12 cellular contexts compared by ENCODE assay signal in the genomic region with DNA sequence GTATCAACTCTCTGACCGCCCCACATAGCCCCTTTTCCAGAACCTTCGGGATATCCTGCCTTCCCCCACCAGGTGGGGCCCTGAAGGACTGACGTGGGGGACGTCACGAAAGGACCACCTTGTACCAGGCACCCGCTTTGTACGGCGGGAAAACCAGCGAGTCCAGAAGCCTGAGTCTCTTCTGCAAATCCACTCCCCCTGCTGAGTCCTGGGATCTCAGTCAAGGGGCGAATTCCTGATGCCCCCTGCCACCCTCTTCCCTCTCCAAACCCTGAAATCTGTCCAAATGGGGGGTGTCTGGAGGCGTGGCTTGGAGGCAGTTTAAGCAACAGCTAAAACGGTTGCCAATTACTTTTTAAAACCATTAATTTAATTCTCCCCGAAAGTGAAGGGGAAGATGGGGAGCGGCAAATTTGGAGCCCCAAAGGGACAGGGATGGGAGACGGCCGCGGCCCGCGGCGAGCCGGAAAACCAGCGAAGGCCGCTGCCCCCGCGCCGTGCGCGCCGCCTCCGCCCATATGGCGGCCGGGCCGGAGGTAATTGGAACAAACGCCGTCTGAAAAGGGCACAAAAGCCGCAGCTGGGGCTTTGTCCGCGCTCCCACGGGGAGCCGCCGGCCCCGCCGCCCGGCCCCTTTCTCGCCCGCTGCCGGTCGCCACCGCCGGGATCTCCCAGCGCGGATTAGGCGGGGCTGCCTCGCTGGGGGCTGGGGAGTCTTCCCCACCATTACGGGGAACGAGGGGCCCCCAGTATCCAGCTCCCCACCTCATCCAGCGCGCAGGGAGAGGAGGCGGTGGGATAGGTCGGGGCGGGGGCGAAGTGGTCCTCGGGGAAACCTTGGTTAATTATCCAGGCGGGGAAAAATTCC. TPM values are rescaled to one million over a fixed set of nuclear protein-coding genes. Genes with fewer than 3 reads are reported as not detected.
A peak's percentile ranks its signal among the peaks of the same experiment; 100 is the strongest.
DNase-seq lines count a peak whose midpoint lies in the region; ATAC-seq and TF ChIP-seq lines count a peak whose summit lies in the region.
"Had no signal": no experiment of that assay in that cellular context is flagged by ENCODE, and none has a peak within 500 bp of the region (broad histone marks: within the 10 kb centered on the region; RNA-seq: fewer than 3 reads in every experiment).

No MANE protein-coding gene starts in this region.

- no peak overlapping the region for H2AFZ ChIP-seq in neural progenitor cell (replicated peaks)

- H3K27me3 ChIP-seq in H7 (ENCODE audit: control insufficient read depth, insufficient read depth, low read length) (peaks cover 83% of the 10 kb centered on the region), neural progenitor cell (no peaks in the 10 kb centered on the region)

- H3K79me2 ChIP-seq in neural progenitor cell (ENCODE audit: low read depth): peaks cover 89% of the 10 kb centered on the region

- H3K4me2 ChIP-seq in neural progenitor cell: peak overlapping the region; percentile 99

- H3K9ac ChIP-seq in neural progenitor cell: no peak overlapping the region

- no peaks in the 10 kb centered on the region for H3K9me3 ChIP-seq in neural progenitor cell (ENCODE audit: low read depth)

- DNase-seq in NCI-H146 (lab: John Stamatoyannopoulos, UW): peak; percentile 50
- DNase-seq in NCI-H146 treated with DMSO at 0.1 percent for 48 hours (lab: John Stamatoyannopoulos, UW; ENCODE audit: unreplicated experiment): no peak
- DNase-seq in H7: peak; percentile 69
- DNase-seq in neural progenitor cell (ENCODE audit: low spot score): peak; percentile 96
- DNase-seq in SIG-M5 treated with dmso at 0.1 percent for 504 hours (lab: John Stamatoyannopoulos, UW; ENCODE audit: unreplicated experiment): no peak
- no peak for DNase-seq in amniotic stem cell (lab: John Stamatoyannopoulos, UW)
- DNase-seq: hippocampal formation; NCI-H1092; stimulated activated CD4-positive, alpha-beta T cell treated with anti-CD3 and anti-CD28 coated beads, Interleukin-2, amount 100 ng/mL, for 48 hours had no signal

- peaks cover 65% of the 10 kb centered on the region for H3K4me1 ChIP-seq in neural progenitor cell

- H4K20me1 ChIP-seq in neural progenitor cell (ENCODE audit: low read depth): peaks cover 100% of the 10 kb centered on the region

- H3K36me3 ChIP-seq in H7 (replicated peaks; ENCODE audit: control insufficient read depth, insufficient read depth, low read length) (no peaks in the 10 kb centered on the region), neural progenitor cell (no peaks in the 10 kb centered on the region)

- TF ChIP-seq CTCF in brain (conservative IDR thresholded peaks at IDR 0.05) (peak in 1 of 2 experiments; percentile 24), neural progenitor cell (IDR thresholded peaks at IDR 0.05) (peak; percentile 37)

- H3K9me3 Mint-ChIP-seq in brain: peaks cover 5 to 31% (median 18%) of the 10 kb centered on the region in 5 experiments
- no peaks in the 10 kb centered on the region for H3K9me3 Mint-ChIP-seq in neural progenitor cell
- H3K9me3 Mint-ChIP-seq: natural killer cell treated with Interleukin-12 subunit alpha and Interleukin-12 subunit beta and Interleukin-15 and Interleukin-18, amount 100 ng/mL, for 72 hours had no signal

- H3K27ac ChIP-seq in neural progenitor cell: peak overlapping the region; percentile 79

- H3K27ac Mint-ChIP-seq in brain (peak overlapping the region in 2 of 5 experiments; percentile 78 to 88), neural progenitor cell (no peak overlapping the region)
- H3K27ac Mint-ChIP-seq: natural killer cell treated with Interleukin-12 subunit alpha and Interleukin-12 subunit beta and Interleukin-15 and Interleukin-18, amount 100 ng/mL, for 72 hours had no signal

- H3F3A ChIP-seq in neural progenitor cell (ENCODE audit: low read depth): peaks cover 96% of the 10 kb centered on the region

- H3K4me3 Mint-ChIP-seq in brain (peak overlapping the region; percentile 54 to 77 (median 74)), neural progenitor cell (peak overlapping the region; percentile 78)

- no peak for ATAC-seq in HG03342 (IDR thresholded peaks at IDR 0.05; ENCODE audit: unreplicated experiment)
- ATAC-seq: natural killer cell treated with Interleukin-12 subunit alpha and Interleukin-12 subunit beta and Interleukin-15 and Interleukin-18, amount 100 ng/mL, for 72 hours had no signal

- H3K27me3 Mint-ChIP-seq in brain: peaks cover 92% of the 10 kb centered on the region
- peaks cover 62% of the 10 kb centered on the region for H3K27me3 Mint-ChIP-seq in neural progenitor cell (ENCODE audit: insufficient read depth, low read depth)

- peaks cover 37% of the 10 kb centered on the region for H3K4me1 Mint-ChIP-seq in brain
- H3K4me1 Mint-ChIP-seq in neural progenitor cell: peaks cover 42% of the 10 kb centered on the region

- H3K4me3 ChIP-seq in H7 (ENCODE audit: insufficient read depth, low read depth, low read length): no peak overlapping the region
- H3K4me3 ChIP-seq in neural progenitor cell: peak overlapping the region; percentile 95

- peaks cover 29% of the 10 kb centered on the region for H3K36me3 Mint-ChIP-seq in brain
- peaks cover 5% of the 10 kb centered on the region for H3K36me3 Mint-ChIP-seq in neural progenitor cell

RNA-seq across cellular contexts. Expression of a gene that starts 6.6 kb away (rescaled TPM):
- 0.07 and 0.85 TPM in 2 replicates for total RNA-seq in H7 (2014; rRNA removed; shearing (Covaris generic))
- polyA plus RNA-seq in brain (ENCODE audit: insufficient read depth, low read depth, low replicate concordance): 0.10 TPM
- total RNA-seq in neural progenitor cell (ENCODE audit: low replicate concordance): 48.4 and 98.7 TPM in 2 replicates
- total RNA-seq: natural killer cell treated with Interleukin-12 subunit alpha and Interleukin-12 subunit beta and Interleukin-15 and Interleukin-18, amount 100 ng/mL, for 72 hours had no signal

RNA-seq across cellular contexts. Expression of a gene that starts 42.9 kb away (rescaled TPM):
- total RNA-seq in H7 (2014; rRNA removed; shearing (Covaris generic)): 3.3 and 4.1 TPM in 2 replicates
- 10.4 TPM for polyA plus RNA-seq in brain (ENCODE audit: insufficient read depth, low read depth, low replicate concordance)
- 3.1 and 3.5 TPM in 2 replicates for total RNA-seq in neural progenitor cell (ENCODE audit: low replicate concordance)

Comparison
In these comparisons a context has a peak if more than half of its experiments do, and no peak if none do; other contexts are left out.
1. DNase-seq: peak in NCI-H146 (single experiment), H7 (single experiment) and neural progenitor cell (single experiment); none in NCI-H146 treated with DMSO at 0.1 percent for 48 hours (single experiment), SIG-M5 treated with dmso at 0.1 percent for 504 hours (single experiment) and amniotic stem cell (single experiment).
2. RNA of a gene that starts 6.6 kb away (total RNA-seq): 48.4 to 98.7 TPM in neural progenitor cell; 0.07 to 0.85 TPM in H7; every median in the first group is over 10 times any median in the second.